16 cellular contexts compared by ENCODE assay signal in genomic region chr19:18475762-18476331, GRCh38. TPM values are rescaled to one million over a fixed set of nuclear protein-coding genes. Genes with fewer than 3 reads are reported as not detected.
DNase-seq lines count a peak whose midpoint lies in the region; ATAC-seq and TF ChIP-seq lines count a peak whose summit lies in the region.
"Had no signal": no experiment of that assay in that cellular context is flagged by ENCODE, and none has a peak within 500 bp of the region (broad histone marks: within the 10 kb centered on the region; RNA-seq: fewer than 3 reads in every experiment).

No MANE protein-coding gene starts in this region.

- H3K4me1 Mint-ChIP-seq in activated naive CD4-positive, alpha-beta T cell treated with anti-CD3 and anti-CD28 coated beads, Interleukin-2, amount 50 U/mL, for 24 hours: peaks cover 53% of the 10 kb centered on the region
- H3K4me1 Mint-ChIP-seq in WTC11: peaks cover 28% of the 10 kb centered on the region

- peaks cover 50 to 84% (median 70%) of the 10 kb centered on the region in 4 donors for H3K4me1 ChIP-seq in stomach

- ATAC-seq in WTC11 (no peak), left lobe of liver (peak; percentile 15), HG02973 (IDR thresholded peaks at IDR 0.05; ENCODE audit: unreplicated experiment) (no peak), GM21786 (IDR thresholded peaks at IDR 0.05; ENCODE audit: unreplicated experiment) (no peak)
- ATAC-seq: HCT116 had no signal

- no peaks in the 10 kb centered on the region for H3K36me3 Mint-ChIP-seq in activated naive CD4-positive, alpha-beta T cell treated with anti-CD3 and anti-CD28 coated beads, Interleukin-2, amount 50 U/mL, for 24 hours
- no peaks in the 10 kb centered on the region for H3K36me3 Mint-ChIP-seq in WTC11

- no peak for TF ChIP-seq EP300 in stomach (IDR thresholded peaks at IDR 0.05)

- 55 to 70% (median 59%) methylated on average over 17 to 19 of the region's 19 CpGs for WGBS in stomach, 5 donors

- no peaks in the 10 kb centered on the region for H3K9me3 ChIP-seq in stomach

- intact Hi-C loops in stomach (cut with DNase I; ENCODE audit: low total_unique reads): no loop called here

- CTCF ChIA-PET in WTC11 (lab: Charles Lee): interaction anchor here (0.8 to 2.3 kb wide), 4 partner anchors 11 to 301 kb away, joined by 3 to 9 read pairs (median 6); no protein-coding TSS in a partner anchor

- TF ChIP-seq POLR2A in stomach (IDR thresholded peaks at IDR 0.05): no peak

- peak overlapping the region; percentile 48 for H3K27ac Mint-ChIP-seq in activated naive CD4-positive, alpha-beta T cell treated with anti-CD3 and anti-CD28 coated beads, Interleukin-2, amount 50 U/mL, for 24 hours
- peak overlapping the region; percentile 42; the same call in 1 of the 2 replicates for H3K27ac Mint-ChIP-seq in WTC11
- H3K27ac Mint-ChIP-seq: activated naive CD4-positive, alpha-beta T cell treated with anti-CD3 and anti-CD28 coated beads, Interleukin-2, amount 10 ng/mL, durations not matched to agents 7 days and 5 days had no signal

- no peak overlapping the region for H3K4me3 ChIP-seq in stomach

- peak overlapping the region; percentile 0 to 92 (median 52) for H3K27ac ChIP-seq in stomach

- H3K27me3 Mint-ChIP-seq in activated naive CD4-positive, alpha-beta T cell treated with anti-CD3 and anti-CD28 coated beads, Interleukin-2, amount 50 U/mL, for 24 hours: no peaks in the 10 kb centered on the region
- H3K27me3 Mint-ChIP-seq in WTC11 (ENCODE audit: low read depth): no peaks in the 10 kb centered on the region
- H3K27me3 Mint-ChIP-seq: activated naive CD4-positive, alpha-beta T cell treated with anti-CD3 and anti-CD28 coated beads, Interleukin-2, amount 10 ng/mL, durations not matched to agents 7 days and 5 days had no signal

- no peaks in the 10 kb centered on the region for H3K27me3 ChIP-seq in stomach

- POLR2A ChIA-PET in WTC11 (lab: Charles Lee): no interaction called here

- H3K36me3 ChIP-seq in stomach: peaks cover 2 to 22% (median 19%) of the 10 kb centered on the region in 4 donors

- no peak overlapping the region for H3K4me3 Mint-ChIP-seq in activated naive CD4-positive, alpha-beta T cell treated with anti-CD3 and anti-CD28 coated beads, Interleukin-2, amount 50 U/mL, for 24 hours
- no peak overlapping the region for H3K4me3 Mint-ChIP-seq in WTC11
- H3K4me3 Mint-ChIP-seq: activated naive CD4-positive, alpha-beta T cell treated with anti-CD3 and anti-CD28 coated beads, Interleukin-2, amount 10 ng/mL, durations not matched to agents 7 days and 5 days had no signal

- no peaks in the 10 kb centered on the region for H3K9me3 Mint-ChIP-seq in activated naive CD4-positive, alpha-beta T cell treated with anti-CD3 and anti-CD28 coated beads, Interleukin-2, amount 50 U/mL, for 24 hours
- H3K9me3 Mint-ChIP-seq in WTC11: no peaks in the 10 kb centered on the region
- H3K9me3 Mint-ChIP-seq: activated naive CD4-positive, alpha-beta T cell treated with anti-CD3 and anti-CD28 coated beads, Interleukin-2, amount 10 ng/mL, durations not matched to agents 7 days and 5 days had no signal

- TF ChIP-seq CTCF in WTC11 (IDR thresholded peaks at IDR 0.05): no peak
- no peak for TF ChIP-seq CTCF in stomach (IDR thresholded peaks at IDR 0.05)

- no peak for DNase-seq in activated naive CD4-positive, alpha-beta T cell treated with Interleukin-2 at 50 U/mL for 16 hours
- DNase-seq in WTC11 (ENCODE audit: low spot score): no peak
- no peak for DNase-seq in left lobe of liver (ENCODE audit: low spot score)
- no peak for DNase-seq in stomach
- no peak for DNase-seq in HT-29 (ENCODE audit: low spot score)
- DNase-seq: activated CD4-positive, alpha-beta T cell treated with anti-CD3 and anti-CD28 coated beads, Interleukin-2, amount 50 U/mL, for 48 hours; activated naive CD4-positive, alpha-beta T cell treated with anti-CD3 and anti-CD28 coated beads, Interleukin-2, amount 10 ng/mL, durations not matched to agents 7 days and 5 days; foreskin fibroblast; Kasumi-1; NCI-H1436; NCI-H446; occipital lobe had no signal

TF ChIP-seq in WTC11, 78 proteins besides CTCF, POLR2A, EP300 and RAD21:
- TF ChIP-seq JUN (CRISPR knock-in tag; IDR thresholded peaks at IDR 0.05): no peak
- TF ChIP-seq ZMAT4 (CRISPR knock-in tag; IDR thresholded peaks at IDR 0.05): no peak

RNA-seq across cellular contexts. Expression of gene ISYNA1, which starts 37.9 kb away (rescaled TPM):
- total RNA-seq in WTC11 (2021) (236 to 310 TPM (median 307 TPM) in 3 replicates), left lobe of liver (10.2 TPM), stomach (10 to 100 TPM in 4 of 5 donors, 1 to 10 TPM in 1; 7.8 to 47.3 (median 15.8) TPM)
- polyA plus RNA-seq in stomach: 10 to 100 TPM in 2 of 3 donors, 1 to 10 TPM in 1; 9.5 to 39.7 (median 15.0) TPM
- 5.3 and 14.9 TPM in 2 replicates for total RNA-seq in HT-29 (2014; rRNA removed; shearing (Covaris generic))

RNA-seq across cellular contexts. Expression of gene ELL, which starts 46.0 kb away (rescaled TPM):
- total RNA-seq in WTC11 (2021) (11.6 to 17.3 TPM (median 13.1 TPM) in 3 replicates), left lobe of liver (11.2 TPM), stomach (10 to 100 TPM in 3 of 5 donors, 1 to 10 TPM in 2; 8.0 to 88.7 (median 13.5) TPM)
- polyA plus RNA-seq in stomach: 10 to 100 TPM in 1 of 3 donors, 1 to 10 TPM in 2; 4.1 to 12.7 (median 8.1) TPM
- total RNA-seq in HT-29 (2014; rRNA removed; shearing (Covaris generic)): 16.0 and 20.7 TPM in 2 replicates

RNA-seq across cellular contexts. Expression of gene SSBP4, which starts 56.6 kb away (rescaled TPM):
- total RNA-seq in WTC11 (2021): 44.5 to 51.2 TPM (median 47.4 TPM) in 3 replicates
- total RNA-seq in left lobe of liver: 18.4 TPM
- total RNA-seq in stomach: 100 to 1,000 TPM in 1 of 5 donors, 10 to 100 TPM in 4; 22.8 to 253 (median 39.7) TPM
- 10 to 100 TPM; 49.9 to 77.6 (median 54.4) TPM for polyA plus RNA-seq in stomach
- 78.0 and 87.1 TPM in 2 replicates for total RNA-seq in HT-29 (2014; rRNA removed; shearing (Covaris generic))
